Comparison of ENCODE assay signal across 21 cellular contexts in the genomic region with DNA sequence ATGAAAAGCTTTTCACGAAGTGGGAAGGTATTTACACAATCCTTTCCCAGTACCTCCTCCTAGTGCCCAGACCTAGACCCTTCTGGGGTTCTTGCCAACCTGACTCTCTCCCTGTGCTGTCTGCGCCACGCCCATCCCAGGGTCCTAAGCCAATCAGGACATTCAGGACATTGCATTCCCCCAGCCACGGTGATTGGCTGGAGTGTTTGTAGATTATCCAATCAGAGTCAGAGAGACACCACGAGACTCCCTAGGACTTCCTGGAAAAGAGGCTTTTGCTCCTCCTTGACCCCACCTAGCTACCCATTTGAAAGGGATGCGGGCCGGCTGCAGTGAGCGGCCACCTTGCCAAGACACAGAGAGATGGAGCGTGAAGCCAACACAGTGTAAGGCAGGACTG. TPM values are rescaled to one million over a fixed set of nuclear protein-coding genes. Genes with fewer than 3 reads are reported as not detected.
A peak's percentile ranks its signal among the peaks of the same experiment; 100 is the strongest.
DNase-seq lines count a peak whose midpoint lies in the region; FAIRE-seq and TF ChIP-seq lines count a peak whose summit lies in the region.
"Had no signal": no experiment of that assay in that cellular context is flagged by ENCODE, and none has a peak within 500 bp of the region (broad histone marks: within the 10 kb centered on the region; RNA-seq: fewer than 3 reads in every experiment).

No MANE protein-coding gene starts in this region.

- H3K4me3 ChIP-seq in breast epithelium = no peak overlapping the region
- H3K4me3 ChIP-seq: GM12878, heart left ventricle, mucosa of descending colon, ovary, skin epidermis had no signal

- H3K4me1 ChIP-seq in breast epithelium = no peaks in the 10 kb centered on the region

- TF ChIP-seq CTCF in MCF 10A (IDR thresholded peaks at IDR 0.05; ENCODE audit: unreplicated experiment) (no peak), breast epithelium (IDR thresholded peaks at IDR 0.05) (no peak), chondrocyte (IDR thresholded peaks at IDR 0.05) (no peak)

- peak overlapping the region; percentile 16 for H3K27ac Mint-ChIP-seq in MCF 10A (ENCODE audit: low read depth, unreplicated experiment)
- H3K27ac Mint-ChIP-seq in chondrocyte (ENCODE audit: unreplicated experiment) = no peak overlapping the region
- H3K27ac Mint-ChIP-seq: activated CD4-positive, alpha-beta memory T cell treated with anti-CD3 and anti-CD28 coated beads for 36 hours; activated T-helper 1 cell treated with anti-CD3 and anti-CD28 coated beads, Interleukin-12 subunit alpha, Interleukin-12 subunit beta, Interleukin-2, Interleukin-4 antibody, amounts not matched to agents 30 ng/mL and 10 ng/mL and 1 ng/mL, durations not matched to agents 14 hours and 24 hours and 36 hours; stimulated activated memory B cell treated with anti-CD40 and anti-IgM and Interleukin-4, amounts not matched to agents 10 μg/mL and 1 μg/mL and 100 μg/mL, for 72 hours had no signal

- H3K27ac ChIP-seq in breast epithelium = no peak overlapping the region
- H3K27ac ChIP-seq: heart left ventricle, ovary, skin epidermis had no signal

- H3K9me3 ChIP-seq in breast epithelium = no peaks in the 10 kb centered on the region
- H3K9me3 ChIP-seq: heart left ventricle, mucosa of descending colon, ovary had no signal

- H3K36me3 Mint-ChIP-seq in MCF 10A (ENCODE audit: insufficient read depth, unreplicated experiment) (no peaks in the 10 kb centered on the region), chondrocyte (ENCODE audit: low read depth) (no peaks in the 10 kb centered on the region)
- H3K36me3 Mint-ChIP-seq: activated CD4-positive, alpha-beta memory T cell treated with anti-CD3 and anti-CD28 coated beads for 36 hours; stimulated activated memory B cell treated with anti-CD40 and anti-IgM and Interleukin-4, amounts not matched to agents 10 μg/mL and 1 μg/mL and 100 μg/mL, for 72 hours had no signal

- intact Hi-C loops in MCF 10A (cut with micrococcal nuclease) = no loop called here
- intact Hi-C loops in breast epithelium (cut with DNase I; ENCODE audit: low total_unique reads) = no loop called here

- no peak for TF ChIP-seq POLR2A in breast epithelium (IDR thresholded peaks at IDR 0.05)

- FAIRE-seq in urothelium cell line (lab: Jason Lieb, UNC) = no peak
- FAIRE-seq: astrocyte, GM12878 had no signal

- H3K4me3 Mint-ChIP-seq in MCF 10A (ENCODE audit: unreplicated experiment) (no peak overlapping the region), chondrocyte (ENCODE audit: unreplicated experiment) (no peak overlapping the region)
- H3K4me3 Mint-ChIP-seq: activated CD4-positive, alpha-beta memory T cell treated with anti-CD3 and anti-CD28 coated beads for 36 hours; activated T-helper 1 cell treated with anti-CD3 and anti-CD28 coated beads, Interleukin-12 subunit alpha, Interleukin-12 subunit beta, Interleukin-2, Interleukin-4 antibody, amounts not matched to agents 30 ng/mL and 10 ng/mL and 1 ng/mL, durations not matched to agents 14 hours and 24 hours and 36 hours; stimulated activated memory B cell treated with anti-CD40 and anti-IgM and Interleukin-4, amounts not matched to agents 10 μg/mL and 1 μg/mL and 100 μg/mL, for 72 hours had no signal

- H3K9me3 Mint-ChIP-seq in MCF 10A (ENCODE audit: unreplicated experiment) (no peaks in the 10 kb centered on the region), chondrocyte (ENCODE audit: low read depth) (no peaks in the 10 kb centered on the region)
- H3K9me3 Mint-ChIP-seq: activated CD4-positive, alpha-beta memory T cell treated with anti-CD3 and anti-CD28 coated beads for 36 hours; activated T-helper 1 cell treated with anti-CD3 and anti-CD28 coated beads, Interleukin-12 subunit alpha, Interleukin-12 subunit beta, Interleukin-2, Interleukin-4 antibody, amounts not matched to agents 30 ng/mL and 10 ng/mL and 1 ng/mL, durations not matched to agents 14 hours and 24 hours and 36 hours; stimulated activated memory B cell treated with anti-CD40 and anti-IgM and Interleukin-4, amounts not matched to agents 10 μg/mL and 1 μg/mL and 100 μg/mL, for 72 hours had no signal

- CTCF ChIA-PET in MCF 10A (lab: Yijun Ruan, JAX) = interaction anchor here (1.6 to 14.1 kb wide), 2 partner anchors 271 to 292 kb away, joined by 3 to 131 read pairs; no protein-coding TSS in a partner anchor

- H3K4me1 Mint-ChIP-seq in MCF 10A (ENCODE audit: insufficient read depth, unreplicated experiment) (peaks cover 5% of the 10 kb centered on the region), chondrocyte (ENCODE audit: low read depth) (no peaks in the 10 kb centered on the region)
- H3K4me1 Mint-ChIP-seq: stimulated activated memory B cell treated with anti-CD40 and anti-IgM and Interleukin-4, amounts not matched to agents 10 μg/mL and 1 μg/mL and 100 μg/mL, for 72 hours had no signal

- H3K27me3 ChIP-seq in breast epithelium = no peaks in the 10 kb centered on the region
- H3K27me3 ChIP-seq: ovary had no signal

- H3K27me3 Mint-ChIP-seq in MCF 10A (ENCODE audit: insufficient read depth, unreplicated experiment) (peaks cover 23% of the 10 kb centered on the region), chondrocyte (ENCODE audit: low read depth) (peaks cover 19% of the 10 kb centered on the region)

- no TSS peak for BruUV-seq in MCF 10A (replicated peaks; lab: Mats Ljungman, UMichigan)

- H3K36me3 ChIP-seq in breast epithelium = no peaks in the 10 kb centered on the region
- H3K36me3 ChIP-seq: heart left ventricle, ovary had no signal

- DNase-seq in MCF 10A (ENCODE audit: unreplicated experiment) (peak; percentile 17), breast epithelium (ENCODE audit: low spot score in 2 of 2) (no peak), MV-4-11 (lab: John Stamatoyannopoulos, UW) (peak; percentile 4), chondrocyte (ENCODE audit: low spot score) (peak; percentile 27), urothelium cell line (ENCODE audit: low spot score) (peak; percentile 40), ureter (ENCODE audit: low spot score) (no peak), HPDE6-E6E7 (ENCODE audit: extremely low spot score) (no peak), occipital lobe (lab: John Stamatoyannopoulos, UW) (no peak)
- DNase-seq: activated CD4-positive, alpha-beta memory T cell treated with anti-CD3 and anti-CD28 coated beads for 36 hours; AML-193; DMS79 treated with DMSO at 0.1 percent for 48 hours; heart left ventricle; mucosa of descending colon; NCI-H1048; trophoblast cell had no signal

- POLR2A ChIA-PET in MCF 10A (lab: Yijun Ruan, JAX) = no interaction called here

RNA-seq across cellular contexts. Expression of gene GDF2, which starts 3.5 kb away (rescaled TPM):
- total RNA-seq in MCF 10A (2022) (not detected in 2 replicates), breast epithelium (not detected), chondrocyte (not detected in 3 replicates), ureter (not detected), occipital lobe (not detected)
- total RNA-seq: activated CD4-positive, alpha-beta memory T cell treated with anti-CD3 and anti-CD28 coated beads for 36 hours; activated T-helper 1 cell treated with anti-CD3 and anti-CD28 coated beads, Interleukin-12 subunit alpha, Interleukin-12 subunit beta, Interleukin-2, Interleukin-4 antibody, amounts not matched to agents 30 ng/mL and 10 ng/mL and 1 ng/mL, durations not matched to agents 14 hours and 24 hours and 36 hours; astrocyte; GM12878; heart left ventricle; mucosa of descending colon; ovary had no signal

RNA-seq across cellular contexts. Expression of gene GDF10, which starts 18.7 kb away (rescaled TPM):
- not detected in 2 replicates for total RNA-seq in MCF 10A (2022)
- total RNA-seq in breast epithelium = 10 to 100 TPM in 1 of 3 donors, 1 to 10 TPM in 2; 2.0 to 12.3 (median 2.0) TPM
- 0.31 to 3.2 TPM (median 0.67 TPM) in 3 replicates for total RNA-seq in chondrocyte
- total RNA-seq in ureter = 1.5 TPM
- 3.1 TPM for total RNA-seq in occipital lobe
- total RNA-seq: GM12878 had no signal

RNA-seq across cellular contexts. Expression of gene RBP3, which starts 29.5 kb away (rescaled TPM):
- total RNA-seq in MCF 10A (2022) (not detected in 2 replicates), breast epithelium (not detected), chondrocyte (not detected in 3 replicates), ureter (not detected), occipital lobe (not detected)
- total RNA-seq: activated CD4-positive, alpha-beta memory T cell treated with anti-CD3 and anti-CD28 coated beads for 36 hours; activated T-helper 1 cell treated with anti-CD3 and anti-CD28 coated beads, Interleukin-12 subunit alpha, Interleukin-12 subunit beta, Interleukin-2, Interleukin-4 antibody, amounts not matched to agents 30 ng/mL and 10 ng/mL and 1 ng/mL, durations not matched to agents 14 hours and 24 hours and 36 hours; astrocyte; GM12878; heart left ventricle; mucosa of descending colon; ovary had no signal

Comparison
In these comparisons a context has a peak if more than half of its experiments do, and no peak if none do; other contexts are left out.
1. DNase-seq: peak in MCF 10A (single experiment), MV-4-11 (single experiment), chondrocyte (single experiment) and urothelium cell line (single experiment); none in breast epithelium (0 of 2), ureter (single experiment), HPDE6-E6E7 (single experiment) and occipital lobe (single experiment).